In the genomic region with DNA sequence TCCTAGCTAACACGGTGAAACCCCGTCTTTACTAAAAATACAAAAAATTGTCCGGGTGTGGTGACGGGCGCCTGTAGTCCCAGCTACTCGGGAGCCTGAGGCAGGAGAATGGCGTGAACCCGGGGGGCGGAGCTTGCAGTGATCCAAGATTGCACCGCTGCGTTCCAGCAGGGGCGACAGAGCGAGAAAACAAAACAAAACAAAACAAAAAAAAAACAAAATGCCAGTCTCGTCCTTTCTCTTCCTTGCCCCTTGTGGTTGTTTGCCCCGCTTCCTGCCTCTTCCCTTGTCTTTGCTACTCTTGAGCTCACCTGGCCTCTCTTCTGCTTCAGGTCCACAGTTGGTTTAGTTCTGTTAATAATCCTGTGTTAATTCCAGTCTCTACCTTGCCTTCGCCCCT, we compare ENCODE assay signal across 2 cellular contexts.
A peak's percentile ranks its signal among the peaks of the same experiment; 100 is the strongest.
TF ChIP-seq lines count a peak whose summit lies in the region.

No MANE protein-coding gene starts in this region.

TF ChIP-seq in GM23338, 12 proteins besides CTCF, POLR2A, EP300 and RAD21 (continued from another document):
- TF ChIP-seq, protein P1, sequence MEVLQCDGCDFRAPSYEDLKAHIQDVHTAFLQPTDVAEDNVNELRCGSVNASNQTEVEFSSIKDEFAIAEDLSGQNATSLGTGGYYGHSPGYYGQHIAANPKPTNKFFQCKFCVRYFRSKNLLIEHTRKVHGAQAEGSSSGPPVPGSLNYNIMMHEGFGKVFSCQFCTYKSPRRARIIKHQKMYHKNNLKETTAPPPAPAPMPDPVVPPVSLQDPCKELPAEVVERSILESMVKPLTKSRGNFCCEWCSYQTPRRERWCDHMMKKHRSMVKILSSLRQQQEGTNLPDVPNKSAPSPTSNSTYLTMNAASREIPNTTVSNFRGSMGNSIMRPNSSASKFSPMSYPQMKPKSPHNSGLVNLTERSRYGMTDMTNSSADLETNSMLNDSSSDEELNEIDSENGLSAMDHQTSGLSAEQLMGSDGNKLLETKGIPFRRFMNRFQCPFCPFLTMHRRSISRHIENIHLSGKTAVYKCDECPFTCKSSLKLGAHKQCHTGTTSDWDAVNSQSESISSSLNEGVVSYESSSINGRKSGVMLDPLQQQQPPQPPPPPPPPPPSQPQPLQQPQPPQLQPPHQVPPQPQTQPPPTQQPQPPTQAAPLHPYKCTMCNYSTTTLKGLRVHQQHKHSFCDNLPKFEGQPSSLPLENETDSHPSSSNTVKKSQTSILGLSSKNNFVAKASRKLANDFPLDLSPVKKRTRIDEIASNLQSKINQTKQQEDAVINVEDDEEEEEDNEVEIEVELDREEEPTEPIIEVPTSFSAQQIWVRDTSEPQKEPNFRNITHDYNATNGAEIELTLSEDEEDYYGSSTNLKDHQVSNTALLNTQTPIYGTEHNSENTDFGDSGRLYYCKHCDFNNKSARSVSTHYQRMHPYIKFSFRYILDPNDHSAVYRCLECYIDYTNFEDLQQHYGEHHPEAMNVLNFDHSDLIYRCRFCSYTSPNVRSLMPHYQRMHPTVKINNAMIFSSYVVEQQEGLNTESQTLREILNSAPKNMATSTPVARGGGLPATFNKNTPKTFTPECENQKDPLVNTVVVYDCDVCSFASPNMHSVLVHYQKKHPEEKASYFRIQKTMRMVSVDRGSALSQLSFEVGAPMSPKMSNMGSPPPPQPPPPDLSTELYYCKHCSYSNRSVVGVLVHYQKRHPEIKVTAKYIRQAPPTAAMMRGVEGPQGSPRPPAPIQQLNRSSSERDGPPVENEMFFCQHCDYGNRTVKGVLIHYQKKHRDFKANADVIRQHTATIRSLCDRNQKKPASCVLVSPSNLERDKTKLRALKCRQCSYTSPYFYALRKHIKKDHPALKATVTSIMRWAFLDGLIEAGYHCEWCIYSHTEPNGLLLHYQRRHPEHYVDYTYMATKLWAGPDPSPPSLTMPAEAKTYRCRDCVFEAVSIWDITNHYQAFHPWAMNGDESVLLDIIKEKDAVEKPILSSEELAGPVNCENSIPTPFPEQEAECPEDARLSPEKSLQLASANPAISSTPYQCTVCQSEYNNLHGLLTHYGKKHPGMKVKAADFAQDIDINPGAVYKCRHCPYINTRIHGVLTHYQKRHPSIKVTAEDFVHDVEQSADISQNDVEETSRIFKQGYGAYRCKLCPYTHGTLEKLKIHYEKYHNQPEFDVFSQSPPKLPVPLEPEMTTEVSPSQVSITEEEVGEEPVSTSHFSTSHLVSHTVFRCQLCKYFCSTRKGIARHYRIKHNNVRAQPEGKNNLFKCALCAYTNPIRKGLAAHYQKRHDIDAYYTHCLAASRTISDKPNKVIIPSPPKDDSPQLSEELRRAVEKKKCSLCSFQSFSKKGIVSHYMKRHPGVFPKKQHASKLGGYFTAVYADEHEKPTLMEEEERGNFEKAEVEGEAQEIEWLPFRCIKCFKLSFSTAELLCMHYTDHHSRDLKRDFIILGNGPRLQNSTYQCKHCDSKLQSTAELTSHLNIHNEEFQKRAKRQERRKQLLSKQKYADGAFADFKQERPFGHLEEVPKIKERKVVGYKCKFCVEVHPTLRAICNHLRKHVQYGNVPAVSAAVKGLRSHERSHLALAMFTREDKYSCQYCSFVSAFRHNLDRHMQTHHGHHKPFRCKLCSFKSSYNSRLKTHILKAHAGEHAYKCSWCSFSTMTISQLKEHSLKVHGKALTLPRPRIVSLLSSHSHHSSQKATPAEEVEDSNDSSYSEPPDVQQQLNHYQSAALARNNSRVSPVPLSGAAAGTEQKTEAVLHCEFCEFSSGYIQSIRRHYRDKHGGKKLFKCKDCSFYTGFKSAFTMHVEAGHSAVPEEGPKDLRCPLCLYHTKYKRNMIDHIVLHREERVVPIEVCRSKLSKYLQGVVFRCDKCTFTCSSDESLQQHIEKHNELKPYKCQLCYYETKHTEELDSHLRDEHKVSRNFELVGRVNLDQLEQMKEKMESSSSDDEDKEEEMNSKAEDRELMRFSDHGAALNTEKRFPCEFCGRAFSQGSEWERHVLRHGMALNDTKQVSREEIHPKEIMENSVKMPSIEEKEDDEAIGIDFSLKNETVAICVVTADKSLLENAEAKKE (CRISPR knock-in tag; IDR thresholded peaks at IDR 0.05): no peak
- no peak for TF ChIP-seq NANOG (IDR thresholded peaks at IDR 0.05; ENCODE audit: borderline replicate concordance)
- no peak for TF ChIP-seq POLR2AphosphoS5 (IDR thresholded peaks at IDR 0.05; ENCODE audit: low read depth)
- no peak for TF ChIP-seq CREB1 (CRISPR knock-in tag; IDR thresholded peaks at IDR 0.05; ENCODE audit: low read depth)
- no peak for TF ChIP-seq ZNF331 (CRISPR knock-in tag; IDR thresholded peaks at IDR 0.05; ENCODE audit: low read depth)
TF ChIP-seq in GM23338: peak in this region for 0.

TF ChIP-seq in K562, 482 proteins besides CTCF, POLR2A, EP300 and RAD21 (continued from another document):
- 0 out of 2 replicates have a peak, but pooled peaks have one; percentile 20 for TF ChIP-seq ZBTB40 (IDR thresholded peaks at IDR 0.05)
- TF ChIP-seq ZBTB40 (CRISPR knock-in tag; IDR thresholded peaks at IDR 0.05): no peak
- TF ChIP-seq SMARCA5 (IDR thresholded peaks at IDR 0.05): 0 out of 2 replicates have a peak, but pooled peaks have one; percentile 18
- no peak for TF ChIP-seq ZNF407 (IDR thresholded peaks at IDR 0.05; ENCODE audit: low read depth)
- TF ChIP-seq ZBTB7A (IDR thresholded peaks at IDR 0.05; ENCODE audit: borderline replicate concordance, control insufficient read depth, low read depth, low read length): no peak
- no peak for TF ChIP-seq SNRNP70 (optimal IDR thresholded peaks at IDR 0.05; ENCODE audit: low read depth, low read length)
- no peak for TF ChIP-seq ZNF133 (CRISPR knock-in tag; IDR thresholded peaks at IDR 0.05)
- no peak for TF ChIP-seq TAF9B (IDR thresholded peaks at IDR 0.05; ENCODE audit: partially characterized antibody)
- peak; percentile 83 for TF ChIP-seq SMARCA4 (IDR thresholded peaks at IDR 0.05)
- no peak for TF ChIP-seq SMAD3 (CRISPR knock-in tag; conservative IDR thresholded peaks at IDR 0.05)
- TF ChIP-seq ZEB2 (IDR thresholded peaks at IDR 0.05): 0 out of 2 replicates have a peak, but pooled peaks have one; percentile 22
- TF ChIP-seq CBX3 (IDR thresholded peaks at IDR 0.05; ENCODE audit: borderline replicate concordance in 1 of 2, low read length in 2 of 2): no peak
- no peak for TF ChIP-seq U2AF2 (optimal IDR thresholded peaks at IDR 0.05; ENCODE audit: low read depth, low read length)
TF ChIP-seq in K562: peak in this region for 12.
